In the genomic region with DNA sequence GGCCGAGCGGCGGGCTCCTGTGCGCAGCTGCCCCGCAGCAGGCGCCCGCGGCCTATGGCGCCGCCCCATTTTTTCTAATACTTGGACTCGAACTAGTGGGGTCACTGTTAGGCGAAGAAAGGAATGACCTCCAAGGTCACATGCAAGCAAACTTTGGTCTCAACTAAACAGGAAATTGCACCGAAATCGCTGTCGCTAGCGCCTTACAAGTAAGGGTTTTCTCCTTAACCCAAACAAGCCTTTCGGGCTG, we compare ENCODE assay signal across 8 cellular contexts. TPM values are rescaled to one million over a fixed set of nuclear protein-coding genes. Genes with fewer than 3 reads are reported as not detected.
A peak's percentile ranks its signal among the peaks of the same experiment; 100 is the strongest.
DNase-seq lines count a peak whose midpoint lies in the region; ATAC-seq and TF ChIP-seq lines count a peak whose summit lies in the region.

No MANE protein-coding gene starts in this region.

- peak overlapping the region; percentile 97 for H3K27ac Mint-ChIP-seq in activated CD8-positive, alpha-beta memory T cell treated with anti-CD3 and anti-CD28 coated beads, Interleukin-2, amount 10 ng/mL, durations not matched to agents 7 days and 5 days
- peak overlapping the region; percentile 99 for H3K27ac Mint-ChIP-seq in activated naive CD8-positive, alpha-beta T cell treated with anti-CD3 and anti-CD28 coated beads for 36 hours

- peak overlapping the region; percentile 71 to 96 (median 86) for H3K4me3 ChIP-seq in heart left ventricle

- no peak for DNase-seq in activated CD8-positive, alpha-beta memory T cell treated with anti-CD3 and anti-CD28 coated beads, Interleukin-2, amount 10 ng/mL, durations not matched to agents 7 days and 5 days
- DNase-seq in activated CD8-positive, alpha-beta memory T cell treated with anti-CD3 and anti-CD28 coated beads, Interleukin-2, amount 50 U/mL, for 4 hours, result no peak
- DNase-seq in HCEC 1CT, result peak; percentile 26
- DNase-seq in MV-4-11 (lab: John Stamatoyannopoulos, UW), result peak; percentile 21
- DNase-seq in activated naive CD8-positive, alpha-beta T cell treated with anti-CD3 and anti-CD28 coated beads for 36 hours, result peak; percentile 24
- DNase-seq in heart left ventricle, result peak; percentile 38 to 73 (median 44)
- DNase-seq in posterior cingulate gyrus, result peak in 8 of 10 donors; percentile 9 to 86 (median 33)
- no peak for DNase-seq in NCI-H526 treated with DMSO at 0.1 percent for 48 hours (lab: John Stamatoyannopoulos, UW)

- CTCF ChIA-PET in activated CD8-positive, alpha-beta memory T cell treated with anti-CD3 and anti-CD28 coated beads, Interleukin-2, amount 10 ng/mL, durations not matched to agents 7 days and 5 days (lab: Charles Lee), result interaction anchor here (1.9 kb wide), 1 partner anchor 326 kb away, joined by 4 read pairs; a partner anchor contains a TSS

- TF ChIP-seq POLR2A in heart left ventricle (IDR thresholded peaks at IDR 0.05), result no peak

- H3K27me3 Mint-ChIP-seq in activated CD8-positive, alpha-beta memory T cell treated with anti-CD3 and anti-CD28 coated beads, Interleukin-2, amount 10 ng/mL, durations not matched to agents 7 days and 5 days, result no peaks in the 10 kb centered on the region
- no peaks in the 10 kb centered on the region for H3K27me3 Mint-ChIP-seq in activated naive CD8-positive, alpha-beta T cell treated with anti-CD3 and anti-CD28 coated beads for 36 hours

- H3K27ac ChIP-seq in heart left ventricle, result peak overlapping the region; percentile 82 to 100 (median 97)

- H3K36me3 ChIP-seq in heart left ventricle, result no peaks in the 10 kb centered on the region

- H3K4me1 Mint-ChIP-seq in activated CD8-positive, alpha-beta memory T cell treated with anti-CD3 and anti-CD28 coated beads, Interleukin-2, amount 10 ng/mL, durations not matched to agents 7 days and 5 days, result peaks cover 56% of the 10 kb centered on the region
- peaks cover 42% of the 10 kb centered on the region for H3K4me1 Mint-ChIP-seq in activated naive CD8-positive, alpha-beta T cell treated with anti-CD3 and anti-CD28 coated beads for 36 hours

- ATAC-seq in activated CD8-positive, alpha-beta memory T cell treated with anti-CD3 and anti-CD28 coated beads, Interleukin-2, amount 10 ng/mL, durations not matched to agents 7 days and 5 days, result peak; percentile 1
- ATAC-seq in heart left ventricle, result peak; percentile 19 to 37 (median 29)

- H3K4me3 Mint-ChIP-seq in activated CD8-positive, alpha-beta memory T cell treated with anti-CD3 and anti-CD28 coated beads, Interleukin-2, amount 10 ng/mL, durations not matched to agents 7 days and 5 days, result peak overlapping the region; percentile 91
- peak overlapping the region; percentile 99 for H3K4me3 Mint-ChIP-seq in activated naive CD8-positive, alpha-beta T cell treated with anti-CD3 and anti-CD28 coated beads for 36 hours

- peaks cover 7% of the 10 kb centered on the region for H3K9me3 Mint-ChIP-seq in activated CD8-positive, alpha-beta memory T cell treated with anti-CD3 and anti-CD28 coated beads, Interleukin-2, amount 10 ng/mL, durations not matched to agents 7 days and 5 days (ENCODE audit: low read depth)
- H3K9me3 Mint-ChIP-seq in activated naive CD8-positive, alpha-beta T cell treated with anti-CD3 and anti-CD28 coated beads for 36 hours, result peaks cover 10% of the 10 kb centered on the region

- intact Hi-C loops in heart left ventricle (cut with DNase I) (loop anchor here in 2 of 10 donors (5.0 to 10.0 kb wide), 3 partner anchors 318 to 474 kb away; a partner anchor contains a TSS), posterior cingulate gyrus (cut with DNase I) (no loop called here)

- H3K27me3 ChIP-seq in heart left ventricle, result no peaks in the 10 kb centered on the region

- H3K4me1 ChIP-seq in heart left ventricle, result peaks cover 0 to 28% (median 15%) of the 10 kb centered on the region in 12 donors

- no peak for TF ChIP-seq CTCF in heart left ventricle (IDR thresholded peaks at IDR 0.05)

- 1 to 3% (median 1%) methylated on average over 17 of the region's 17 CpGs for WGBS in heart left ventricle, 4 donors

- peaks cover 0 to 17% (median 7%) of the 10 kb centered on the region in 12 donors for H3K9me3 ChIP-seq in heart left ventricle

- peaks cover 49% of the 10 kb centered on the region for H3K36me3 Mint-ChIP-seq in activated CD8-positive, alpha-beta memory T cell treated with anti-CD3 and anti-CD28 coated beads, Interleukin-2, amount 10 ng/mL, durations not matched to agents 7 days and 5 days
- H3K36me3 Mint-ChIP-seq in activated naive CD8-positive, alpha-beta T cell treated with anti-CD3 and anti-CD28 coated beads for 36 hours, result peaks cover 42% of the 10 kb centered on the region

RNA-seq across cellular contexts. Expression of a gene that starts 0.3 kb away (rescaled TPM):
- 100 to 1,000 TPM in 1 of 2 experiments, 10 to 100 TPM in 1; 73.6 to 105 TPM for total RNA-seq in activated CD8-positive, alpha-beta memory T cell treated with anti-CD3 and anti-CD28 coated beads, Interleukin-2, amount 10 ng/mL, durations not matched to agents 7 days and 5 days
- total RNA-seq in activated naive CD8-positive, alpha-beta T cell treated with anti-CD3 and anti-CD28 coated beads for 36 hours, result 10 to 100 TPM; 76.3 to 80.3 TPM
- 100 to 1,000 TPM; 165 to 379 (median 261) TPM for total RNA-seq in heart left ventricle
- polyA plus RNA-seq in heart left ventricle, result 100 to 1,000 TPM; 129 to 147 TPM

Comparison
In these comparisons a context has a peak if more than half of its experiments do, and no peak if none do; other contexts are left out.
1. DNase-seq: peak in HCEC 1CT (single experiment), MV-4-11 (single experiment), activated naive CD8-positive, alpha-beta T cell treated with anti-CD3 and anti-CD28 coated beads for 36 hours (single experiment), heart left ventricle (5 of 5) and posterior cingulate gyrus (8 of 10); none in activated CD8-positive, alpha-beta memory T cell treated with anti-CD3 and anti-CD28 coated beads, Interleukin-2, amount 10 ng/mL, durations not matched to agents 7 days and 5 days (single experiment), activated CD8-positive, alpha-beta memory T cell treated with anti-CD3 and anti-CD28 coated beads, Interleukin-2, amount 50 U/mL, for 4 hours (single experiment) and NCI-H526 treated with DMSO at 0.1 percent for 48 hours (single experiment).